Comparison of ENCODE assay signal across 8 cellular contexts in the genomic region with DNA sequence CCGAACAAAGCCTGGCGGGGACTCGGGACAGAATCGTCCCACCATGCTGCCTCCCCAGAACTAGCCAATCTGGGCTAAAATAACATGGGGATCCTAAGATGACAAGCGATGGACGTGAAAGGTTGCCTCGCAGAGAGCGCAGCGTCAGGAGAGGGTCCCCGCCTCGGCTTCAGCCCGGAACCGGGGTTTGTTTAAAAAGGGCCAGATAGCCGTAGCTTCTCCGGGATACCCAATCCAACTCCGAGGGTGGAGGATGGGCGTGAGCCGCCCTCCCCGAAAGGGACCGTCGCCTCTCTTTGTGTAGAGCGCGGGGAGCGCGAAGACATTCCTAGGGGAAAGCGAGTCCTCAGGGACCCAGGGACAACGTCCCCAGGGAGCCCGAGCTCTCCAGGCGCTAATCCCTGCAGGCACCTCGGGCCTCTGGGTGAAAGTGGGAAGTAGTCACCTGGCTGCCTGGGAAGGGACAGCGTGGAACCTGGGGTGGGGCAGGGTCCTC. TPM values are rescaled to one million over a fixed set of nuclear protein-coding genes. Genes with fewer than 3 reads are reported as not detected.
DNase-seq lines count a peak whose midpoint lies in the region; ATAC-seq, FAIRE-seq and TF ChIP-seq lines count a peak whose summit lies in the region.

No MANE protein-coding gene starts in this region.

- ATAC-seq in HG02571 (IDR thresholded peaks at IDR 0.05; ENCODE audit: unreplicated experiment) (no peak), GM19397 (IDR thresholded peaks at IDR 0.05; ENCODE audit: unreplicated experiment) (no peak)

- no peaks in the 10 kb centered on the region for H3K36me3 ChIP-seq in HEK293 (ENCODE audit: control insufficient read depth in 2 of 2, insufficient read depth in 1 of 2, low read length in 2 of 2)
- H3K36me3 ChIP-seq in iPS-18a (ENCODE audit: control insufficient read depth, low read depth, low read length): peaks cover 30% of the 10 kb centered on the region
- H3K36me3 ChIP-seq in small intestine (ENCODE audit: control insufficient read depth in 2 of 2, insufficient read depth in 2 of 2, low read length in 2 of 2): no peaks in the 10 kb centered on the region

- H3K4me3 ChIP-seq in HEK293 (ENCODE audit: low read depth, low read length) (peak overlapping the region; percentile 64), iPS-18a (ENCODE audit: low read length) (peak overlapping the region; percentile 77), small intestine (ENCODE audit: low read depth in 1 of 2, low read length in 2 of 2) (peak overlapping the region; percentile 53 to 80)

- POLR2A ChIA-PET in HEK293 (lab: Yijun Ruan, JAX): interaction anchor here (0.6 to 1.1 kb wide), 4 partner anchors 175 to 649 kb away, joined by 3 to 9 read pairs (median 3); a partner anchor contains a TSS

- no peak for FAIRE-seq in small intestine (lab: Jason Lieb, UNC)

- H3K9ac ChIP-seq in iPS-18a (ENCODE audit: low read length): peak overlapping the region; percentile 100

- WGBS in small intestine, 3 donors: 1 to 2% (median 1%) methylated on average over 30 to 31 of the region's 31 CpGs

- H3K9me3 ChIP-seq in HEK293 (ENCODE audit: control insufficient read depth, insufficient read depth, low read depth, low read length) (no peaks in the 10 kb centered on the region), iPS-18a (ENCODE audit: control insufficient read depth, low read depth, low read length) (no peaks in the 10 kb centered on the region), small intestine (ENCODE audit: control insufficient read depth, low read depth) (no peaks in the 10 kb centered on the region)

- CTCF ChIA-PET in HEK293 (lab: Yijun Ruan, JAX): interaction anchor here (0.7 to 1.1 kb wide), 5 partner anchors 10 to 293 kb away, joined by 3 to 4 read pairs (median 3); no protein-coding TSS in a partner anchor

- no peaks in the 10 kb centered on the region for H3K27me3 ChIP-seq in iPS-18a (ENCODE audit: control insufficient read depth, insufficient read depth, low read length)
- peaks cover 5 to 12% of the 10 kb centered on the region in 2 donors for H3K27me3 ChIP-seq in small intestine (ENCODE audit: control insufficient read depth in 2 of 2, insufficient read depth in 2 of 2, low read length in 2 of 2)

- H3K4me1 ChIP-seq in HEK293 (ENCODE audit: control insufficient read depth, insufficient read depth, low read length) (no peaks in the 10 kb centered on the region), iPS-18a (ENCODE audit: control insufficient read depth, low read depth, low read length) (peaks cover 7% of the 10 kb centered on the region), small intestine (ENCODE audit: control insufficient read depth in 2 of 2, insufficient read depth in 1 of 2, low read depth in 1 of 2, low read length in 1 of 2) (no peaks in the 10 kb centered on the region)

- TF ChIP-seq CTCF in HEK293 (tag by site-specific recombination; IDR thresholded peaks at IDR 0.05): no peak
- no peak for TF ChIP-seq CTCF in VCaP (conservative IDR thresholded peaks at IDR 0.05)

- peak; percentile 39 for DNase-seq in AG20443 (ENCODE audit: low spot score)
- peak; percentile 47 for DNase-seq in small intestine
- DNase-seq in AG08395 (ENCODE audit: low spot score): no peak

- H3K27ac ChIP-seq in HEK293 (ENCODE audit: extremely low read depth, low read depth, low read length) (peak overlapping the region; percentile 35; the same call in 1 of the 2 replicates), VCaP (peak overlapping the region; percentile 93), iPS-18a (ENCODE audit: low read length) (peak overlapping the region; percentile 98), small intestine (ENCODE audit: low read depth in 1 of 2, low read length in 1 of 2) (peak overlapping the region in 1 of 2 donors; percentile 73)

TF ChIP-seq in HEK293, 187 proteins besides CTCF, POLR2A, EP300 and RAD21:
- no peak for TF ChIP-seq OVOL3 (tag by site-specific recombination; IDR thresholded peaks at IDR 0.05)
- TF ChIP-seq ZBTB48 (tag by site-specific recombination; IDR thresholded peaks at IDR 0.05): peak; percentile 99
- TF ChIP-seq ZNF335 (tag by site-specific recombination; conservative IDR thresholded peaks at IDR 0.05): peak; percentile 87
- TF ChIP-seq SP7 (tag by site-specific recombination; IDR thresholded peaks at IDR 0.05): 0 out of 2 replicates have a peak, but pooled peaks have one; percentile 23
- TF ChIP-seq, protein P1, sequence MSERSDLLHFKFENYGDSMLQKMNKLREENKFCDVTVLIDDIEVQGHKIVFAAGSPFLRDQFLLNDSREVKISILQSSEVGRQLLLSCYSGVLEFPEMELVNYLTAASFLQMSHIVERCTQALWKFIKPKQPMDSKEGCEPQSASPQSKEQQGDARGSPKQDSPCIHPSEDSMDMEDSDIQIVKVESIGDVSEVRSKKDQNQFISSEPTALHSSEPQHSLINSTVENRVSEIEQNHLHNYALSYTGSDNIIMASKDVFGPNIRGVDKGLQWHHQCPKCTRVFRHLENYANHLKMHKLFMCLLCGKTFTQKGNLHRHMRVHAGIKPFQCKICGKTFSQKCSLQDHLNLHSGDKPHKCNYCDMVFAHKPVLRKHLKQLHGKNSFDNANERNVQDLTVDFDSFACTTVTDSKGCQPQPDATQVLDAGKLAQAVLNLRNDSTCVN (tag by site-specific recombination; optimal IDR thresholded peaks at IDR 0.05): peak; percentile 38
- TF ChIP-seq ZNF202 (tag by site-specific recombination; IDR thresholded peaks at IDR 0.05; ENCODE audit: borderline replicate concordance): no peak
- peak; percentile 77 for TF ChIP-seq ZBTB20 (tag by site-specific recombination; IDR thresholded peaks at IDR 0.05)
- peak; percentile 31 for TF ChIP-seq ZIC2 (tag by site-specific recombination; IDR thresholded peaks at IDR 0.05)
- TF ChIP-seq, protein P2, sequence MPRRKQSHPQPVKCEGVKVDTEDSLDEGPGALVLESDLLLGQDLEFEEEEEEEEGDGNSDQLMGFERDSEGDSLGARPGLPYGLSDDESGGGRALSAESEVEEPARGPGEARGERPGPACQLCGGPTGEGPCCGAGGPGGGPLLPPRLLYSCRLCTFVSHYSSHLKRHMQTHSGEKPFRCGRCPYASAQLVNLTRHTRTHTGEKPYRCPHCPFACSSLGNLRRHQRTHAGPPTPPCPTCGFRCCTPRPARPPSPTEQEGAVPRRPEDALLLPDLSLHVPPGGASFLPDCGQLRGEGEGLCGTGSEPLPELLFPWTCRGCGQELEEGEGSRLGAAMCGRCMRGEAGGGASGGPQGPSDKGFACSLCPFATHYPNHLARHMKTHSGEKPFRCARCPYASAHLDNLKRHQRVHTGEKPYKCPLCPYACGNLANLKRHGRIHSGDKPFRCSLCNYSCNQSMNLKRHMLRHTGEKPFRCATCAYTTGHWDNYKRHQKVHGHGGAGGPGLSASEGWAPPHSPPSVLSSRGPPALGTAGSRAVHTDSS (tag by site-specific recombination; IDR thresholded peaks at IDR 0.05): no peak
- TF ChIP-seq IKZF3 (tag by site-specific recombination; IDR thresholded peaks at IDR 0.05): peak; percentile 69; the same call in 1 of the 2 replicates
- TF ChIP-seq ZBTB8A (tag by site-specific recombination; IDR thresholded peaks at IDR 0.05): 0 out of 2 replicates have a peak, but pooled peaks have one; percentile 25
- peak; percentile 92 for TF ChIP-seq ZNF423 (tag by site-specific recombination; IDR thresholded peaks at IDR 0.05)
- TF ChIP-seq, protein P3, sequence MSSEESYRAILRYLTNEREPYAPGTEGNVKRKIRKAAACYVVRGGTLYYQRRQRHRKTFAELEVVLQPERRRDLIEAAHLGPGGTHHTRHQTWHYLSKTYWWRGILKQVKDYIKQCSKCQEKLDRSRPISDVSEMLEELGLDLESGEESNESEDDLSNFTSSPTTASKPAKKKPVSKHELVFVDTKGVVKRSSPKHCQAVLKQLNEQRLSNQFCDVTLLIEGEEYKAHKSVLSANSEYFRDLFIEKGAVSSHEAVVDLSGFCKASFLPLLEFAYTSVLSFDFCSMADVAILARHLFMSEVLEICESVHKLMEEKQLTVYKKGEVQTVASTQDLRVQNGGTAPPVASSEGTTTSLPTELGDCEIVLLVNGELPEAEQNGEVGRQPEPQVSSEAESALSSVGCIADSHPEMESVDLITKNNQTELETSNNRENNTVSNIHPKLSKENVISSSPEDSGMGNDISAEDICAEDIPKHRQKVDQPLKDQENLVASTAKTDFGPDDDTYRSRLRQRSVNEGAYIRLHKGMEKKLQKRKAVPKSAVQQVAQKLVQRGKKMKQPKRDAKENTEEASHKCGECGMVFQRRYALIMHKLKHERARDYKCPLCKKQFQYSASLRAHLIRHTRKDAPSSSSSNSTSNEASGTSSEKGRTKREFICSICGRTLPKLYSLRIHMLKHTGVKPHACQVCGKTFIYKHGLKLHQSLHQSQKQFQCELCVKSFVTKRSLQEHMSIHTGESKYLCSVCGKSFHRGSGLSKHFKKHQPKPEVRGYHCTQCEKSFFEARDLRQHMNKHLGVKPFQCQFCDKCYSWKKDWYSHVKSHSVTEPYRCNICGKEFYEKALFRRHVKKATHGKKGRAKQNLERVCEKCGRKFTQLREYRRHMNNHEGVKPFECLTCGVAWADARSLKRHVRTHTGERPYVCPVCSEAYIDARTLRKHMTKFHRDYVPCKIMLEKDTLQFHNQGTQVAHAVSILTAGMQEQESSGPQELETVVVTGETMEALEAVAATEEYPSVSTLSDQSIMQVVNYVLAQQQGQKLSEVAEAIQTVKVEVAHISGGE (tag by site-specific recombination; conservative IDR thresholded peaks at IDR 0.05; ENCODE audit: low read depth): no peak
- TF ChIP-seq, protein P4, sequence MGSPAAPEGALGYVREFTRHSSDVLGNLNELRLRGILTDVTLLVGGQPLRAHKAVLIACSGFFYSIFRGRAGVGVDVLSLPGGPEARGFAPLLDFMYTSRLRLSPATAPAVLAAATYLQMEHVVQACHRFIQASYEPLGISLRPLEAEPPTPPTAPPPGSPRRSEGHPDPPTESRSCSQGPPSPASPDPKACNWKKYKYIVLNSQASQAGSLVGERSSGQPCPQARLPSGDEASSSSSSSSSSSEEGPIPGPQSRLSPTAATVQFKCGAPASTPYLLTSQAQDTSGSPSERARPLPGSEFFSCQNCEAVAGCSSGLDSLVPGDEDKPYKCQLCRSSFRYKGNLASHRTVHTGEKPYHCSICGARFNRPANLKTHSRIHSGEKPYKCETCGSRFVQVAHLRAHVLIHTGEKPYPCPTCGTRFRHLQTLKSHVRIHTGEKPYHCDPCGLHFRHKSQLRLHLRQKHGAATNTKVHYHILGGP (tag by site-specific recombination; IDR thresholded peaks at IDR 0.05): no peak
- 0 out of 2 replicates have a peak, but pooled peaks have one; percentile 37 for TF ChIP-seq PRDM1 (tag by site-specific recombination; IDR thresholded peaks at IDR 0.05)
- no peak for TF ChIP-seq HOXD13 (CRISPR knock-in tag; IDR thresholded peaks at IDR 0.05; ENCODE audit: borderline replicate concordance)
- TF ChIP-seq ZNF76 (tag by site-specific recombination; IDR thresholded peaks at IDR 0.05; ENCODE audit: borderline replicate concordance, low read depth): 0 out of 2 replicates have a peak, but pooled peaks have one; percentile 39

RNA-seq across cellular contexts. Expression of a gene that starts 0.6 kb away (rescaled TPM):
- 100 to 1,000 TPM in 1 of 3 donors, 10 to 100 TPM in 2; 41.1 to 436 (median 93.5) TPM for polyA plus RNA-seq in small intestine

RNA-seq across cellular contexts. Expression of a gene that starts 54.1 kb away (rescaled TPM):
- 10 to 100 TPM; 31.9 to 54.3 (median 37.8) TPM for polyA plus RNA-seq in small intestine
